ENCODE assay signal across 24 cellular contexts in the genomic region with DNA sequence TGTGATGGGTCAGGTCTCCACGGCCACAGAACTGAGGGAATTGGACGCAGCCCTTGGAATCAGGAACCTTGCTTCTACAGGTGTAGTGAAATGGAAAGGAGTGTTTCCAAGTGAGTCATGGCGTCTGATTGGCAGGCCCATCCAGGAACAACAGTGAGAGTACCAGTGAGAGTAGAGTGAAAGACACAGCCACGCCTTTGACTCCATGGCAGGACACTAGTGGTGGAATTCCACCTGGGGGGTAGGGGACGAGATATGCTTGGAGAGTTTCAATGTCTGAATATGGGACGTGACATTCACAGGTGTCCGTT. TPM values are rescaled to one million over a fixed set of nuclear protein-coding genes. Genes with fewer than 3 reads are reported as not detected.
DNase-seq lines count a peak whose midpoint lies in the region; ATAC-seq, FAIRE-seq and TF ChIP-seq lines count a peak whose summit lies in the region.
"Had no signal": no experiment of that assay in that cellular context is flagged by ENCODE, and none has a peak within 500 bp of the region (broad histone marks: within the 10 kb centered on the region; RNA-seq: fewer than 3 reads in every experiment).

No MANE protein-coding gene starts in this region.

- H3K9me3 ChIP-seq in sigmoid colon (no peaks in the 10 kb centered on the region), Karpas-422 (ENCODE audit: low read length) (no peaks in the 10 kb centered on the region)
- H3K9me3 ChIP-seq: BLaER1 had no signal

- no peak for TF ChIP-seq POLR2A in sigmoid colon (IDR thresholded peaks at IDR 0.05)

- no peak overlapping the region for H3K4me2 ChIP-seq in Karpas-422 (ENCODE audit: low read depth, low read length, poor library complexity, severe bottlenecking)
- H3K4me2 ChIP-seq: BLaER1, GM23338 had no signal

- no peaks in the 10 kb centered on the region for H3K9me2 ChIP-seq in Karpas-422 (replicated peaks; ENCODE audit: insufficient read depth, low read length)

- H2AFZ ChIP-seq in Karpas-422 (ENCODE audit: low read length): no peak overlapping the region
- H2AFZ ChIP-seq: GM23338 had no signal

- intact Hi-C loops in sigmoid colon (cut with DNase I): no loop called here

- no peaks in the 10 kb centered on the region for H4K20me1 ChIP-seq in Karpas-422 (ENCODE audit: insufficient read depth, low read depth, low read length)
- H4K20me1 ChIP-seq: BLaER1 had no signal

- H3K79me2 ChIP-seq in Karpas-422 (ENCODE audit: low read length): no peaks in the 10 kb centered on the region

- H3K27ac ChIP-seq in sigmoid colon: no peak overlapping the region
- no peak overlapping the region for H3K27ac ChIP-seq in Karpas-422 (ENCODE audit: low read length)
- H3K27ac ChIP-seq: BLaER1, C4-2B had no signal

- WGBS in sigmoid colon, 2 donors: 90 to 94% methylated on average over 7 of the region's 7 CpGs

- FAIRE-seq in bronchial epithelial cell (lab: Jason Lieb, UNC): no peak
- no peak for FAIRE-seq in frontal cortex (lab: Jason Lieb, UNC)
- FAIRE-seq: D721Med, GM12878, GM19239 had no signal

- H3K9ac ChIP-seq in Karpas-422 (ENCODE audit: low read length): no peak overlapping the region
- H3K9ac ChIP-seq: BLaER1 had no signal

- no peaks in the 10 kb centered on the region for H3K36me3 ChIP-seq in bronchial epithelial cell (ENCODE audit: control insufficient read depth, insufficient read depth, low read length)
- H3K36me3 ChIP-seq in sigmoid colon: no peaks in the 10 kb centered on the region
- H3K36me3 ChIP-seq in Karpas-422 (ENCODE audit: insufficient read depth, low read length): no peaks in the 10 kb centered on the region
- H3K36me3 ChIP-seq: BLaER1 had no signal

- no peaks in the 10 kb centered on the region for H3K27me3 ChIP-seq in bronchial epithelial cell (ENCODE audit: control insufficient read depth, insufficient read depth, low read length)
- no peaks in the 10 kb centered on the region for H3K27me3 ChIP-seq in sigmoid colon
- no peaks in the 10 kb centered on the region for H3K27me3 ChIP-seq in Karpas-422 (ENCODE audit: low read length)
- H3K27me3 ChIP-seq: BLaER1 had no signal

- no peak for TF ChIP-seq EP300 in sigmoid colon (IDR thresholded peaks at IDR 0.05)

- TF ChIP-seq CTCF in bronchial epithelial cell (IDR thresholded peaks at IDR 0.05; ENCODE audit: insufficient read depth, low read length, severe bottlenecking) (no peak), sigmoid colon (IDR thresholded peaks at IDR 0.05) (no peak)

- no peak for ATAC-seq in GM21367 (IDR thresholded peaks at IDR 0.05; ENCODE audit: unreplicated experiment)
- ATAC-seq: CD8-positive, alpha-beta T cell; GM12878; GM23338; HCT116 had no signal

- DNase-seq in HPDE6-E6E7 (ENCODE audit: extremely low spot score) (peak; percentile 37), bronchial epithelial cell (ENCODE audit: low read depth) (peak; percentile 26), kidney glomerular epithelial cell (lab: John Stamatoyannopoulos, UW) (peak; percentile 9), sigmoid colon (peak; percentile 25), Karpas-422 (no peak), frontal cortex (ENCODE audit: low spot score in 2 of 2) (no peak), SW 1271 (lab: John Stamatoyannopoulos, UW) (no peak)
- DNase-seq: CD4-positive, CD25-positive, alpha-beta regulatory T cell; CD8-positive, alpha-beta T cell; DMS 273 treated with DMSO at 0.1 percent for 48 hours; DMS79; EL; GDM1; H9 had no signal

- H3K4me3 ChIP-seq in bronchial epithelial cell (ENCODE audit: low read depth, low read length) (no peak overlapping the region), sigmoid colon (no peak overlapping the region), Karpas-422 (ENCODE audit: low read length) (no peak overlapping the region)
- H3K4me3 ChIP-seq: BLaER1, GM12878, GM23338 had no signal

- H3K4me1 ChIP-seq in sigmoid colon (peaks cover 0 to 7% (median 0%) of the 10 kb centered on the region in 4 donors), Karpas-422 (ENCODE audit: low read length) (no peaks in the 10 kb centered on the region)
- H3K4me1 ChIP-seq: BLaER1 had no signal

RNA-seq across cellular contexts. Expression of a gene that starts 3.0 kb away (rescaled TPM):
- total RNA-seq in bronchial epithelial cell (not detected in 2 replicates), sigmoid colon (not detected), frontal cortex (not detected)
- polyA plus RNA-seq in sigmoid colon: not detected
- not detected in 2 replicates for total RNA-seq in Karpas-422 (2014; rRNA removed; shearing (Covaris generic); ENCODE audit: low replicate concordance)
- total RNA-seq: A172; A673; CD4-positive, CD25-positive, alpha-beta regulatory T cell; CD8-positive, alpha-beta T cell; GM12878; GM23338 had no signal
- polyA plus RNA-seq: CD4-positive, CD25-positive, alpha-beta regulatory T cell; GM12878; GM23338 had no signal

Comparison
In these comparisons a context has a peak if more than half of its experiments do, and no peak if none do; other contexts are left out.
1. DNase-seq: peak in HPDE6-E6E7 (single experiment), bronchial epithelial cell (single experiment), kidney glomerular epithelial cell (single experiment) and sigmoid colon (single experiment); none in Karpas-422 (single experiment), frontal cortex (0 of 2) and SW 1271 (0 of 2).